In the genomic region with DNA sequence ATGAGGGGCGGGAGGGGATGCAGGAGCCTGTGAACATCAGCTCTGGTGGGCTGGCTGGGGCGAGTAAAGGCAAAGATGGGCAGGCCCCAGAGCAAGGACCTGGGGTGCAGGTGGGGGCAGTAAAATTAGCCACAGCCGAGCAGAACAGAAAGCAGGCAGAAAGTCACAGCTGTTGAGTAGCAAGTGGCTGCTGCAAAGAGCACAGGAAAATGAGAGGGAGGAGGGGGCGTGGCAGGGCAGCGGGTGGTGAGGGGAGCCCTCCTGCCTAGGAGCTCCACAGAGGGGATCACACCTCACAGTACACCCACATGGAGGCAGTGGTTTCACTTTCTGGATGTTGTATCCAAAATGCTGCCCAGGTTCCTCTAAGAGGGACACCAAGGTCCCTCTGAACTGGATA, we compare ENCODE assay signal across 1 cellular context.
TF ChIP-seq lines count a peak whose summit lies in the region.

No MANE protein-coding gene starts in this region.

TF ChIP-seq in HEK293, 187 proteins besides CTCF, POLR2A, EP300 and RAD21:
- 0 out of 2 replicates have a peak, but pooled peaks have one; percentile 6 for TF ChIP-seq EGR2 (tag by site-specific recombination; IDR thresholded peaks at IDR 0.05; ENCODE audit: low read depth)
- no peak for TF ChIP-seq ZNF2 (tag by site-specific recombination; IDR thresholded peaks at IDR 0.05)
- no peak for TF ChIP-seq ZFP3 (tag by site-specific recombination; IDR thresholded peaks at IDR 0.05; ENCODE audit: low read depth)
- TF ChIP-seq, protein P1, sequence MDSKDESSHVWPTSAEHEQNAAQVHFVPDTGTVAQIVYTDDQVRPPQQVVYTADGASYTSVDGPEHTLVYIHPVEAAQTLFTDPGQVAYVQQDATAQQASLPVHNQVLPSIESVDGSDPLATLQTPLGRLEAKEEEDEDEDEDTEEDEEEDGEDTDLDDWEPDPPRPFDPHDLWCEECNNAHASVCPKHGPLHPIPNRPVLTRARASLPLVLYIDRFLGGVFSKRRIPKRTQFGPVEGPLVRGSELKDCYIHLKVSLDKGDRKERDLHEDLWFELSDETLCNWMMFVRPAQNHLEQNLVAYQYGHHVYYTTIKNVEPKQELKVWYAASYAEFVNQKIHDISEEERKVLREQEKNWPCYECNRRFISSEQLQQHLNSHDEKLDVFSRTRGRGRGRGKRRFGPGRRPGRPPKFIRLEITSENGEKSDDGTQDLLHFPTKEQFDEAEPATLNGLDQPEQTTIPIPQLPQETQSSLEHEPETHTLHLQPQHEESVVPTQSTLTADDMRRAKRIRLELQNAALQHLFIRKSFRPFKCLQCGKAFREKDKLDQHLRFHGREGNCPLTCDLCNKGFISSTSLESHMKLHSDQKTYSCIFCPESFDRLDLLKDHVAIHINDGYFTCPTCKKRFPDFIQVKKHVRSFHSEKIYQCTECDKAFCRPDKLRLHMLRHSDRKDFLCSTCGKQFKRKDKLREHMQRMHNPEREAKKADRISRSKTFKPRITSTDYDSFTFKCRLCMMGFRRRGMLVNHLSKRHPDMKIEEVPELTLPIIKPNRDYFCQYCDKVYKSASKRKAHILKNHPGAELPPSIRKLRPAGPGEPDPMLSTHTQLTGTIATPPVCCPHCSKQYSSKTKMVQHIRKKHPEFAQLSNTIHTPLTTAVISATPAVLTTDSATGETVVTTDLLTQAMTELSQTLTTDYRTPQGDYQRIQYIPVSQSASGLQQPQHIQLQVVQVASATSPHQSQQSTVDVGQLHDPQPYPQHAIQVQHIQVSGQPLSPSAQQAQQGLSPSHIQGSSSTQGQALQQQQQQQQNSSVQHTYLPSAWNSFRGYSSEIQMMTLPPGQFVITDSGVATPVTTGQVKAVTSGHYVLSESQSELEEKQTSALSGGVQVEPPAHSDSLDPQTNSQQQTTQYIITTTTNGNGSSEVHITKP (tag by site-specific recombination; IDR thresholded peaks at IDR 0.05): no peak
- TF ChIP-seq, protein P2, sequence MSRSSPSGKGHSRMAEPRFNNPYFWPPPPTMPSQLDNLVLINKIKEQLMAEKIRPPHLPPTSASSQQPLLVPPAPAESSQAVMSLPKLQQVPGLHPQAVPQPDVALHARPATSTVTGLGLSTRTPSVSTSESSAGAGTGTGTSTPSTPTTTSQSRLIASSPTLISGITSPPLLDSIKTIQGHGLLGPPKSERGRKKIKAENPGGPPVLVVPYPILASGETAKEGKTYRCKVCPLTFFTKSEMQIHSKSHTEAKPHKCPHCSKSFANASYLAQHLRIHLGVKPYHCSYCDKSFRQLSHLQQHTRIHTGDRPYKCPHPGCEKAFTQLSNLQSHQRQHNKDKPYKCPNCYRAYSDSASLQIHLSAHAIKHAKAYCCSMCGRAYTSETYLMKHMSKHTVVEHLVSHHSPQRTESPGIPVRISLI (tag by site-specific recombination; IDR thresholded peaks at IDR 0.05): no peak
- no peak for TF ChIP-seq ZNF555 (tag by site-specific recombination; conservative IDR thresholded peaks at IDR 0.05)
- 0 out of 2 replicates have a peak, but pooled peaks have one; percentile 9 for TF ChIP-seq ZFHX2 (tag by site-specific recombination; conservative IDR thresholded peaks at IDR 0.05)
- peak; percentile 36; the same call in 1 of the 2 replicates for TF ChIP-seq KLF9 (tag by site-specific recombination; IDR thresholded peaks at IDR 0.05; ENCODE audit: low read depth)
- no peak for TF ChIP-seq ZNF530 (tag by site-specific recombination; IDR thresholded peaks at IDR 0.05; ENCODE audit: low read depth)
- no peak for TF ChIP-seq ZNF660 (tag by site-specific recombination; IDR thresholded peaks at IDR 0.05)
